Comparison of ENCODE assay signal across 8 cellular contexts in genomic region chr15:92880796-92881569, GRCh38. TPM values are rescaled to one million over a fixed set of nuclear protein-coding genes. Genes with fewer than 3 reads are reported as not detected.
DNase-seq lines count a peak whose midpoint lies in the region; ATAC-seq and TF ChIP-seq lines count a peak whose summit lies in the region.

No MANE protein-coding gene starts in this region.

- H3K27ac ChIP-seq in BLaER1 treated with 17β-estradiol and CSF1 and Interleukin-3, amounts not matched to agents 10 nM and 100 nM: peak overlapping the region; percentile 74 to 90 (median 83)
- H3K27ac ChIP-seq in coronary artery: peak overlapping the region; percentile 86 to 91

- ATAC-seq in natural killer cell treated with Interleukin-12 subunit alpha and Interleukin-12 subunit beta and Interleukin-15 and Interleukin-18, amount 100 ng/mL, for 72 hours: no peak
- ATAC-seq in HG03571 (IDR thresholded peaks at IDR 0.05; ENCODE audit: unreplicated experiment) (no peak), GM18858 (IDR thresholded peaks at IDR 0.05; ENCODE audit: unreplicated experiment) (no peak)

- no peaks in the 10 kb centered on the region for H3K9me3 Mint-ChIP-seq in natural killer cell treated with Interleukin-12 subunit alpha and Interleukin-12 subunit beta and Interleukin-15 and Interleukin-18, amount 100 ng/mL, for 72 hours

- H3K4me2 ChIP-seq in BLaER1 treated with 17β-estradiol and CSF1 and Interleukin-3, amounts not matched to agents 10 nM and 100 nM: peak overlapping the region; percentile 69 to 88 (median 80)

- peaks cover 0 to 11% of the 10 kb centered on the region in 2 donors for H3K27me3 Mint-ChIP-seq in natural killer cell treated with Interleukin-12 subunit alpha and Interleukin-12 subunit beta and Interleukin-15 and Interleukin-18, amount 100 ng/mL, for 72 hours

- H4K20me1 ChIP-seq in BLaER1 treated with 17β-estradiol and CSF1 and Interleukin-3, amounts not matched to agents 10 nM and 100 nM: peaks cover 5 to 33% (median 25%) of the 10 kb centered on the region in 11 experiments; a peak in 18 of 22 replicates

- DNase-seq in NCI-H2171 treated with DMSO at 0.1 percent for 48 hours (lab: John Stamatoyannopoulos, UW) (peak; percentile 79), coronary artery (ENCODE audit: low spot score) (no peak), HuH-7 (ENCODE audit: low spot score) (no peak), SW 1271 (lab: John Stamatoyannopoulos, UW) (no peak)
- no peak for DNase-seq in natural killer cell treated with Interleukin-12 subunit alpha and Interleukin-12 subunit beta and Interleukin-15 and Interleukin-18, amount 100 ng/mL, for 72 hours (ENCODE audit: low spot score)

- H3K9ac ChIP-seq in BLaER1 treated with 17β-estradiol and CSF1 and Interleukin-3, amounts not matched to agents 10 nM and 100 nM: peak overlapping the region; percentile 67 to 81 (median 77)

- H3K36me3 Mint-ChIP-seq in natural killer cell treated with Interleukin-12 subunit alpha and Interleukin-12 subunit beta and Interleukin-15 and Interleukin-18, amount 100 ng/mL, for 72 hours: peaks cover 19% of the 10 kb centered on the region

- peak overlapping the region; percentile 96 to 97 for H3K27ac Mint-ChIP-seq in natural killer cell treated with Interleukin-12 subunit alpha and Interleukin-12 subunit beta and Interleukin-15 and Interleukin-18, amount 100 ng/mL, for 72 hours

- H3K36me3 ChIP-seq in BLaER1 treated with 17β-estradiol and CSF1 and Interleukin-3, amounts not matched to agents 10 nM and 100 nM: peaks cover 1 to 23% (median 16%) of the 10 kb centered on the region in 11 experiments; a peak in 19 of 22 replicates

- peaks cover 0 to 9% (median 0%) of the 10 kb centered on the region in 11 experiments; a peak in 3 of 22 replicates for H3K9me3 ChIP-seq in BLaER1 treated with 17β-estradiol and CSF1 and Interleukin-3, amounts not matched to agents 10 nM and 100 nM (replicated peaks in 1 of 11)

- peak overlapping the region in 8 of 10 experiments; percentile 25 to 56 (median 42); a peak in 12 of 20 replicates for H3K4me3 ChIP-seq in BLaER1 treated with 17β-estradiol and CSF1 and Interleukin-3, amounts not matched to agents 10 nM and 100 nM
- H3K4me3 ChIP-seq in coronary artery: peak overlapping the region; percentile 67

- peaks cover 27 to 41% of the 10 kb centered on the region in 2 donors for H3K4me1 Mint-ChIP-seq in natural killer cell treated with Interleukin-12 subunit alpha and Interleukin-12 subunit beta and Interleukin-15 and Interleukin-18, amount 100 ng/mL, for 72 hours (ENCODE audit: low read depth in 2 of 2)

- no peak for TF ChIP-seq CTCF in coronary artery (IDR thresholded peaks at IDR 0.05)

- H3K27me3 ChIP-seq in BLaER1 treated with 17β-estradiol and CSF1 and Interleukin-3, amounts not matched to agents 10 nM and 100 nM: no peaks in the 10 kb centered on the region

- peaks cover 17 to 27% (median 24%) of the 10 kb centered on the region in 10 experiments for H3K4me1 ChIP-seq in BLaER1 treated with 17β-estradiol and CSF1 and Interleukin-3, amounts not matched to agents 10 nM and 100 nM

- peak overlapping the region; percentile 97 for H3K4me3 Mint-ChIP-seq in natural killer cell treated with Interleukin-12 subunit alpha and Interleukin-12 subunit beta and Interleukin-15 and Interleukin-18, amount 100 ng/mL, for 72 hours

RNA-seq across cellular contexts. Expression of gene CHD2, which starts 19.1 kb away (rescaled TPM):
- total RNA-seq in natural killer cell treated with Interleukin-12 subunit alpha and Interleukin-12 subunit beta and Interleukin-15 and Interleukin-18, amount 100 ng/mL, for 72 hours: 100 to 1,000 TPM; 177 to 180 TPM
